8 cellular contexts compared by ENCODE assay signal in the genomic region with DNA sequence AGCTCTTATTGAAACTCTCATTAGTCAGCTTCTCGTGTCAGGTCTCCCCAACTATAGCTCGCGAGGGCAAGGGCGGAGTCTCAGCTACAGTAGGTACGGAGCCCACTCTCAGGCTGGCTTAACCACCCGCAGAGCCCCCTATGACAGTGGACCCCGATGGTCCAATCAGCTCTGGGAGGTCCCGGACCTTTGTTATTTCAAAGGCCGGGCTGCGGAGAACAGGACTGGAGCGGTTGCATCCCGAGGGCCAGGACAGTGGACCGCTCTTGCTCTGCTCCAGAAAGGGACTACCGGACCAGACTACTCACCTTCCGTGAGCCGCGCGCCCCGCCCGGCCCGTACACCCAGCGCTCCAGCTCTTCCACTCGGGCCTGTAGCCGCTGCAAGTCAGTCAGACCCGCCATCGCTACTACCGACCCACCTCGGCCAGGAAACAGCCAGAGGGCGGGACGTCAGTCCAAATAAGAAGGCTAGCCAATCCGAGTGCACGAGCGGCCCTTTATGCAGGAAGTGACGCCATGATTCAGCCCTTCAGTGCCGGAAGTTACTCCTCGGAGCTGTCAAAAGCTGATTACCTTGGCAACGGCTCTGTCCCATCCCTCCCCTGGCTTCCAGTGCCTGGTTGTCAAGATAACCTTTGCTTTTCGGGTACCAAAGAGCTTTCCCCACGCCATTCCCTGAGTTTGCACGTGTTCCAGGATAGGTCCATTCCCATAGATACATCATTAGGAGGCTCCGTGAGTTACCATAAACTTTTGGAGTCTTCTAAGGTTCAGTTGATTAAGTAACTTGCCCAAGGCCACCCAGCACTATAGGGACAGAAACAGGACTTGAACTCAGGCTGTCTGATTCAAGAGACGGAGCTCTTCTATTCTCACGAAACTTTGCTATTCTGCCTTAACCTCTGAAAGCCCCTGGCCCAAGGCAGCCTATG. TPM values are rescaled to one million over a fixed set of nuclear protein-coding genes. Genes with fewer than 3 reads are reported as not detected.
A peak's percentile ranks its signal among the peaks of the same experiment; 100 is the strongest.
DNase-seq lines count a peak whose midpoint lies in the region; ATAC-seq and TF ChIP-seq lines count a peak whose summit lies in the region.

TSS of gene DCTN3 (minus strand) at position 435 of the 934 bp plus-strand sequence. CDS start at position 404, 31 bp downstream.

- no peaks in the 10 kb centered on the region for H3K9me2 ChIP-seq in SK-N-SH

- 8% methylated on average over 18 of the region's 43 CpGs for WGBS in SK-N-SH (ENCODE audit: low lambda C conversion rate)

- TF ChIP-seq RAD21 in SK-N-SH (IDR thresholded peaks at IDR 0.05; ENCODE audit: low read length), result no peak

- DNase-seq in GM04503 (ENCODE audit: low read depth) (peak; percentile 85), HFF-Myc (ENCODE audit: extremely low read depth, low read depth) (peak; percentile 92), NAMALWA (ENCODE audit: low spot score) (peak; percentile 97), SK-N-SH (peak; percentile 97), glomerular visceral epithelial cell (ENCODE audit: extremely low spot score) (peak; percentile 91), osteoblast (ENCODE audit: insufficient read length, low spot score, missing footprints) (peak; percentile 99), thoracic aorta (ENCODE audit: low spot score) (peak; percentile 92)
- peak; percentile 91 for DNase-seq in activated naive CD4-positive, alpha-beta T cell treated with anti-CD3 and anti-CD28 coated beads, Interleukin-2, amount 50 U/mL, for 16 hours

- no peak for TF ChIP-seq EP300 in SK-N-SH (IDR thresholded peaks at IDR 0.05; ENCODE audit: borderline replicate concordance in 1 of 2, low read depth in 1 of 2, low read length in 1 of 2)

- no peaks in the 10 kb centered on the region for H3F3A ChIP-seq in SK-N-SH (replicated peaks; ENCODE audit: insufficient read depth)

- H2AFZ ChIP-seq in SK-N-SH (ENCODE audit: low read depth) (peak within 1 kb of the TSS; percentile 95), osteoblast (ENCODE audit: low read length) (peak within 1 kb of the TSS; percentile 94)

- H3K27ac ChIP-seq in SK-N-SH (ENCODE audit: low read depth in 2 of 2, low read length in 1 of 2) (peak within 1 kb of the TSS in 1 of 2 experiments; percentile 13; a peak in 2 of 4 replicates), osteoblast (ENCODE audit: low read depth, low read length) (peak within 1 kb of the TSS; percentile 63), thoracic aorta (no peak within 1 kb of the TSS)

- CTCF ChIA-PET in SK-N-SH (lab: Yijun Ruan, JAX), result interaction anchor here (0.9 to 2.6 kb wide), 8 partner anchors 14 to 216 kb away, joined by 3 to 35 read pairs (median 10); no protein-coding TSS in a partner anchor

- peak within 1 kb of the TSS; percentile 81 for H3K9ac ChIP-seq in SK-N-SH

- H3K27me3 ChIP-seq in SK-N-SH (ENCODE audit: insufficient read depth) (no peaks in the 10 kb centered on the region), osteoblast (ENCODE audit: insufficient read depth, low read length) (peaks cover 31% of the 10 kb centered on the region), thoracic aorta (replicated peaks; ENCODE audit: insufficient read depth) (peaks cover 16% of the 10 kb centered on the region)

- H3K36me3 ChIP-seq in SK-N-SH (replicated peaks in 1 of 2; ENCODE audit: control insufficient read depth in 1 of 2, insufficient read depth in 2 of 2, low read length in 1 of 2) (peaks cover 23% of the 10 kb centered on the region in 2 experiments), osteoblast (ENCODE audit: insufficient read depth, low read length) (peaks cover 36% of the 10 kb centered on the region), thoracic aorta (peaks cover 27% of the 10 kb centered on the region)

- H3K4me3 ChIP-seq in HFF-Myc (replicated peaks; ENCODE audit: low read depth, low read length) (peak within 1 kb of the TSS; percentile 89), SK-N-SH (ENCODE audit: low read depth in 2 of 2, low read length in 1 of 2) (peak within 1 kb of the TSS; percentile 94 to 96), osteoblast (ENCODE audit: insufficient read depth, low read length) (peak within 1 kb of the TSS; percentile 91), thoracic aorta (peak within 1 kb of the TSS; percentile 80)

- H3K4me2 ChIP-seq in SK-N-SH (peak within 1 kb of the TSS; percentile 90), osteoblast (ENCODE audit: insufficient read depth, low read length) (peak within 1 kb of the TSS; percentile 93)

- TF ChIP-seq CTCF in HFF-Myc (IDR thresholded peaks at IDR 0.05; ENCODE audit: low read depth, low read length, missing control alignments), result no peak
- TF ChIP-seq CTCF in SK-N-SH (IDR thresholded peaks at IDR 0.05), result no peak
- no peak for TF ChIP-seq CTCF in osteoblast (IDR thresholded peaks at IDR 0.05; ENCODE audit: extremely low read depth, low read depth, low read length)
- TF ChIP-seq CTCF in thoracic aorta (IDR thresholded peaks at IDR 0.05), result no peak

- H3K9me3 ChIP-seq in SK-N-SH (no peaks in the 10 kb centered on the region), osteoblast (ENCODE audit: low read depth, low read length) (no peaks in the 10 kb centered on the region), thoracic aorta (no peaks in the 10 kb centered on the region)

- peaks cover 5 to 22% of the 10 kb centered on the region in 2 experiments; a peak in 2 of 4 replicates for H3K4me1 ChIP-seq in SK-N-SH (ENCODE audit: control insufficient read depth in 1 of 2, insufficient read depth in 2 of 2, low read depth in 1 of 2, low read length in 1 of 2)
- peaks cover 10% of the 10 kb centered on the region for H3K4me1 ChIP-seq in osteoblast (ENCODE audit: insufficient read depth, low read length)
- H3K4me1 ChIP-seq in thoracic aorta (ENCODE audit: control insufficient read depth in 1 of 2, low read depth in 2 of 2), result peaks cover 3 to 26% of the 10 kb centered on the region in 2 donors

- peak; percentile 93 for ATAC-seq in thoracic aorta (ENCODE audit: insufficient number of reproducible peaks, low FRiP score, low read depth)

- H4K20me1 ChIP-seq in SK-N-SH (ENCODE audit: insufficient read depth) (no peaks in the 10 kb centered on the region), osteoblast (ENCODE audit: insufficient read depth, low read length) (peaks cover 6% of the 10 kb centered on the region)

- H3K79me2 ChIP-seq in SK-N-SH (ENCODE audit: insufficient read depth) (peaks cover 14% of the 10 kb centered on the region), osteoblast (ENCODE audit: insufficient read depth, low read length) (peaks cover 18% of the 10 kb centered on the region)

- POLR2A ChIA-PET in SK-N-SH (lab: Yijun Ruan, JAX), result interaction anchor here (0.6 to 1.6 kb wide), 2 partner anchors 10 to 17 kb away, joined by 3 to 10 read pairs; partner anchors contain the start of gene SIGMAR1

TF ChIP-seq in SK-N-SH, 30 proteins besides CTCF, POLR2A, EP300 and RAD21:
- TF ChIP-seq YY1 (IDR thresholded peaks at IDR 0.05; ENCODE audit: low read depth), result peak; percentile 77; the same call in 1 of the 2 replicates
- peak; percentile 95 for TF ChIP-seq GABPA (IDR thresholded peaks at IDR 0.05; ENCODE audit: low read depth)
- peak; percentile 56; the same call in 1 of the 2 replicates for TF ChIP-seq POLR2AphosphoS5 (IDR thresholded peaks at IDR 0.05; ENCODE audit: low read depth, low read length)
- TF ChIP-seq SMC3 (IDR thresholded peaks at IDR 0.05; ENCODE audit: low read depth, low read length), result no peak
- peak; percentile 76 for TF ChIP-seq PBX3 (IDR thresholded peaks at IDR 0.05)
- peak; percentile 68 for TF ChIP-seq CHD2 (IDR thresholded peaks at IDR 0.05; ENCODE audit: low read length, partially characterized antibody)
- TF ChIP-seq RFX5 (IDR thresholded peaks at IDR 0.05; ENCODE audit: low read length), result 0 out of 2 replicates have a peak, but pooled peaks have one; percentile 47
- TF ChIP-seq MXI1 (IDR thresholded peaks at IDR 0.05; ENCODE audit: low read depth, low read length), result peak; percentile 82; the same call in 1 of the 2 replicates
- TF ChIP-seq MAX (IDR thresholded peaks at IDR 0.05; ENCODE audit: low read depth), result 0 out of 2 replicates have a peak, but pooled peaks have one; percentile 32
- peak; percentile 64; the same call in 1 of the 2 replicates for TF ChIP-seq ELF1 (IDR thresholded peaks at IDR 0.05)
- TF ChIP-seq FOXM1 (IDR thresholded peaks at IDR 0.05; ENCODE audit: low read depth), result no peak
- TF ChIP-seq TAF1 (IDR thresholded peaks at IDR 0.05; ENCODE audit: borderline replicate concordance, low read depth, low read length), result peak; percentile 61; the same call in 1 of the 2 replicates
- TF ChIP-seq FOXJ3 (CRISPR knock-in tag; IDR thresholded peaks at IDR 0.05), result no peak
TF ChIP-seq in SK-N-SH: peak in this region for 10.

RNA-seq across cellular contexts. Expression of gene DCTN3, which starts in this region (rescaled TPM):
- 210 and 300 TPM in 2 replicates for polyA plus RNA-seq in SK-N-SH (2012; rRNA removed)
- 232 and 236 TPM in 2 replicates for polyA plus RNA-seq in SK-N-SH (2012; cell fraction: cytosol; rRNA removed)
- 163 and 193 TPM in 2 replicates for polyA plus RNA-seq in SK-N-SH (2012; cell fraction: nucleus; rRNA removed)
- total RNA-seq in osteoblast, result 84.0 and 90.5 TPM in 2 replicates
- total RNA-seq in thoracic aorta, result 10 to 100 TPM; 48.1 to 70.4 TPM
